Comparison of ENCODE assay signal across 21 cellular contexts in the genomic region with DNA sequence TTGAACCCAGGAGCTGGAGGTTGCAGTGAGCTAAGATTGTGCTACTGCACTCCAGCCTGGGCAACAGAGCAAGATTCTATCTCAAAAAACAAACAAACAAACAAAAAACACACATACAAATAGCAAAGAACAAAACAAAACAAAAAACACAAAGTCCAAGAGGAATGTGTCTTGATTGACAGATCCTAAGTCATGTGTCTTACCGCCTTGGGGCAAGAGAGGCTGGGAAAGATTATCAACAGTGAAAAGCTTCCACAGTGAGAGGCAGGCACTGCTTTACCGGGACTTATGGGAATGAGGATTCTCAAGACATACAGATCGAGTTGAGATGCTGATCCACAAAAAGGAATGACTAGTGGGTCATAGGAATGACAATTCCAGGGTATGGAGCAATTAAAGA.
DNase-seq lines count a peak whose midpoint lies in the region; ATAC-seq and TF ChIP-seq lines count a peak whose summit lies in the region.
"Had no signal": no experiment of that assay in that cellular context is flagged by ENCODE, and none has a peak within 500 bp of the region (broad histone marks: within the 10 kb centered on the region; RNA-seq: fewer than 3 reads in every experiment).

No MANE protein-coding gene starts in this region.

- no peak overlapping the region for H3K9ac ChIP-seq in trophoblast cell (ENCODE audit: low read length)
- H3K9ac ChIP-seq: BLaER1, GM23248 had no signal

- in situ Hi-C loops in SK-MEL-5 (cut with HindIII; ENCODE audit: low pct_unique_long_range_greater_than_20kb, low sequenced_read_pairs) = no loop called here

- H3K27me3 ChIP-seq in right atrium auricular region = no peaks in the 10 kb centered on the region
- H3K27me3 ChIP-seq in trophoblast cell (ENCODE audit: insufficient read depth, low read length) = no peaks in the 10 kb centered on the region
- H3K27me3 ChIP-seq: BLaER1 had no signal

- intact Hi-C loops in Right ventricle myocardium inferior (cut with DNase I) = no loop called here

- WGBS in trophoblast cell (ENCODE audit: extremely low coverage, insufficient coverage, insufficient read length) = no CpG with 5 or more reads among the region's 3 CpGs

- no peaks in the 10 kb centered on the region for H3K36me3 ChIP-seq in right atrium auricular region
- no peaks in the 10 kb centered on the region for H3K36me3 ChIP-seq in trophoblast cell (ENCODE audit: control insufficient read depth in 1 of 2, insufficient read depth in 2 of 2, low read length in 2 of 2)
- H3K36me3 ChIP-seq: BLaER1 had no signal

- no peaks in the 10 kb centered on the region for H3K9me3 ChIP-seq in right atrium auricular region
- H3K9me3 ChIP-seq in trophoblast cell (ENCODE audit: insufficient read depth, low read depth, low read length) = no peaks in the 10 kb centered on the region
- H3K9me3 ChIP-seq: BLaER1 had no signal

- no peak overlapping the region for H2BK120ac ChIP-seq in trophoblast cell (ENCODE audit: insufficient read depth, low read length, poor library complexity)

- ATAC-seq in Right ventricle myocardium inferior (no peak), HG03175 (IDR thresholded peaks at IDR 0.05; ENCODE audit: unreplicated experiment) (no peak)
- ATAC-seq: CD8-positive, alpha-beta T cell had no signal

- H3K4me1 Mint-ChIP-seq in HFFc6 (ENCODE audit: low read depth) = peaks cover 16% of the 10 kb centered on the region; the same call in 1 of the 2 replicates
- H3K4me1 Mint-ChIP-seq: B cell; CD4-positive, CD25-positive, alpha-beta regulatory T cell had no signal

- no peak overlapping the region for H3K4me3 Mint-ChIP-seq in HFFc6
- H3K4me3 Mint-ChIP-seq: B cell; CD4-positive, CD25-positive, alpha-beta regulatory T cell; CD8-positive, alpha-beta T cell had no signal

- no peak overlapping the region for H2AFZ ChIP-seq in trophoblast cell (ENCODE audit: insufficient read depth, low read length, poor library complexity)
- H2AFZ ChIP-seq: GM23248 had no signal

- H3K23ac ChIP-seq in trophoblast cell (ENCODE audit: low read length) = no peak overlapping the region

- no peak overlapping the region for H2BK12ac ChIP-seq in trophoblast cell (ENCODE audit: low read length)

- H3K79me2 ChIP-seq in trophoblast cell (ENCODE audit: control insufficient read depth, insufficient read depth, low read length, poor library complexity) = no peaks in the 10 kb centered on the region

- no peak overlapping the region for H3K18ac ChIP-seq in trophoblast cell (ENCODE audit: low read length)

- H3K4me3 ChIP-seq in right atrium auricular region = no peak overlapping the region
- H3K4me3 ChIP-seq in trophoblast cell (ENCODE audit: low read depth, low read length) = no peak overlapping the region
- H3K4me3 ChIP-seq in foreskin fibroblast (ENCODE audit: low read depth in 1 of 2, low read length in 2 of 2) = no peak overlapping the region
- H3K4me3 ChIP-seq: BLaER1, GM23248 had no signal

- H3K4ac ChIP-seq in trophoblast cell (ENCODE audit: low read depth, low read length) = no peak overlapping the region

- no peak overlapping the region for H4K91ac ChIP-seq in trophoblast cell (ENCODE audit: low read depth, low read length)

- no peak for TF ChIP-seq CTCF in right atrium auricular region (IDR thresholded peaks at IDR 0.05)
- no peak for TF ChIP-seq CTCF in HFFc6 (IDR thresholded peaks at IDR 0.05)
- no peak for TF ChIP-seq CTCF in foreskin fibroblast (IDR thresholded peaks at IDR 0.05; ENCODE audit: low read depth, low read length)

- no peak overlapping the region for H4K12ac ChIP-seq in trophoblast cell (ENCODE audit: low read depth, low read length)

- H3K4me1 ChIP-seq in right atrium auricular region (no peaks in the 10 kb centered on the region), trophoblast cell (ENCODE audit: control insufficient read depth in 1 of 2, insufficient read depth in 2 of 2, low read length in 2 of 2) (no peaks in the 10 kb centered on the region)
- H3K4me1 ChIP-seq: BLaER1 had no signal

- H3K4me2 ChIP-seq in trophoblast cell (ENCODE audit: low read length) = no peak overlapping the region
- H3K4me2 ChIP-seq: BLaER1 had no signal

- H3K27me3 Mint-ChIP-seq in HFFc6 (ENCODE audit: insufficient read depth) = peaks cover 4% of the 10 kb centered on the region; the same call in 1 of the 2 replicates

- no peak overlapping the region for H4K8ac ChIP-seq in trophoblast cell (ENCODE audit: low read depth, low read length)

- no peak overlapping the region for H2BK5ac ChIP-seq in trophoblast cell (ENCODE audit: low read depth, low read length, poor library complexity)

- H3K14ac ChIP-seq in trophoblast cell (ENCODE audit: low read length) = no peak overlapping the region

- DNase-seq in right atrium auricular region (ENCODE audit: low spot score) (peak; percentile 16), Right ventricle myocardium inferior (ENCODE audit: missing footprints) (no peak), SK-MEL-5 (ENCODE audit: low read depth, low spot score) (peak; percentile 59), islet precursor cell (peak; percentile 83), trophoblast cell (peak; percentile 56 to 73), HFFc6 (no peak), foreskin fibroblast (no peak)
- DNase-seq: CD4-positive, CD25-positive, alpha-beta regulatory T cell; CD8-positive, alpha-beta T cell; DMS 273 treated with DMSO at 0.1 percent for 48 hours; DMS79; EL; GF-D8; GM23248; H7; HCEC 1CT had no signal

- H3K27ac Mint-ChIP-seq in HFFc6 = no peak overlapping the region
- H3K27ac Mint-ChIP-seq: B cell; CD4-positive, CD25-positive, alpha-beta regulatory T cell; CD8-positive, alpha-beta T cell had no signal

- no peaks in the 10 kb centered on the region for H3K79me1 ChIP-seq in trophoblast cell (ENCODE audit: low read length)

- H3K27ac ChIP-seq in right atrium auricular region = no peak overlapping the region
- H3K27ac ChIP-seq in trophoblast cell (ENCODE audit: low read depth, low read length) = no peak overlapping the region
- H3K27ac ChIP-seq: 22Rv1, BLaER1, C4-2B, GM23248 had no signal

- no peak overlapping the region for H2AK5ac ChIP-seq in trophoblast cell (ENCODE audit: low read length)

- H3K9me3 Mint-ChIP-seq in HFFc6 = no peaks in the 10 kb centered on the region; the same call in 1 of the 2 replicates
- H3K9me3 Mint-ChIP-seq: CD8-positive, alpha-beta T cell had no signal

- H3K36me3 Mint-ChIP-seq in HFFc6 (ENCODE audit: low read depth) = no peaks in the 10 kb centered on the region
- H3K36me3 Mint-ChIP-seq: CD4-positive, CD25-positive, alpha-beta regulatory T cell; CD8-positive, alpha-beta T cell had no signal

Comparison
In these comparisons a context has a peak if more than half of its experiments do, and no peak if none do; other contexts are left out.
1. DNase-seq: peak in right atrium auricular region (single experiment), SK-MEL-5 (single experiment), islet precursor cell (single experiment) and trophoblast cell (2 of 2); none in Right ventricle myocardium inferior (single experiment), HFFc6 (single experiment) and foreskin fibroblast (0 of 2).